9 cellular contexts compared by ENCODE assay signal in genomic region chr1:217135569-217135915, GRCh38.
A peak's percentile ranks its signal among the peaks of the same experiment; 100 is the strongest.
DNase-seq lines count a peak whose midpoint lies in the region; ATAC-seq, FAIRE-seq and TF ChIP-seq lines count a peak whose summit lies in the region.
"Had no signal": no experiment of that assay in that cellular context is flagged by ENCODE, and none has a peak within 500 bp of the region (broad histone marks: within the 10 kb centered on the region; RNA-seq: fewer than 3 reads in every experiment).

No MANE protein-coding gene starts in this region.

- no peak for TF ChIP-seq POLR2A in HepG2 (IDR thresholded peaks at IDR 0.05; ENCODE audit: insufficient read depth in 1 of 2, low read depth in 2 of 2, low read length in 2 of 2)

- no peak overlapping the region for H3K27ac Mint-ChIP-seq in MCF 10A (ENCODE audit: low read depth, unreplicated experiment)
- no peak overlapping the region for H3K27ac Mint-ChIP-seq in natural killer cell treated with Interleukin-12 subunit alpha and Interleukin-12 subunit beta and Interleukin-15 and Interleukin-18, amount 100 ng/mL, for 72 hours

- FAIRE-seq in HepG2 (lab: Jason Lieb, UNC) (no peak), urothelium cell line (lab: Jason Lieb, UNC) (no peak)
- FAIRE-seq: G401.6 had no signal

- ATAC-seq in HepG2: peak; percentile 58
- ATAC-seq in GM21737 (IDR thresholded peaks at IDR 0.05; ENCODE audit: unreplicated experiment): no peak
- ATAC-seq in natural killer cell treated with Interleukin-12 subunit alpha and Interleukin-12 subunit beta and Interleukin-15 and Interleukin-18, amount 100 ng/mL, for 72 hours: no peak

- WGBS in HepG2 (ENCODE audit: low lambda C conversion rate): 2% methylated on average over 18 of the region's 32 CpGs

- no peak overlapping the region for H2AFZ ChIP-seq in HepG2 (ENCODE audit: low read length)

- H3K27me3 Mint-ChIP-seq in MCF 10A (ENCODE audit: insufficient read depth, unreplicated experiment): no peaks in the 10 kb centered on the region
- peaks cover 38 to 43% of the 10 kb centered on the region in 2 donors for H3K27me3 Mint-ChIP-seq in natural killer cell treated with Interleukin-12 subunit alpha and Interleukin-12 subunit beta and Interleukin-15 and Interleukin-18, amount 100 ng/mL, for 72 hours

- H4K20me1 ChIP-seq in HepG2 (ENCODE audit: insufficient read depth, low read length): no peaks in the 10 kb centered on the region

- POLR2A ChIA-PET in MCF 10A (lab: Yijun Ruan, JAX) (no interaction called here), HepG2 (lab: Yijun Ruan, JAX) (no interaction called here)

- H3K4me3 ChIP-seq in HepG2 (replicated peaks in 1 of 3; ENCODE audit: insufficient read depth in 1 of 3, low read depth in 2 of 3, low read length in 3 of 3): peak overlapping the region in 2 of 3 experiments; percentile 6 to 33; a peak in 4 of 6 replicates

- no peak overlapping the region for H3K27ac ChIP-seq in HepG2 (ENCODE audit: extremely low read length, insufficient read depth, low read length)

- H3K9me3 Mint-ChIP-seq in MCF 10A (ENCODE audit: unreplicated experiment): peaks cover 33% of the 10 kb centered on the region
- peaks cover 4% of the 10 kb centered on the region for H3K9me3 Mint-ChIP-seq in natural killer cell treated with Interleukin-12 subunit alpha and Interleukin-12 subunit beta and Interleukin-15 and Interleukin-18, amount 100 ng/mL, for 72 hours

- no peaks in the 10 kb centered on the region for H3K36me3 Mint-ChIP-seq in MCF 10A (ENCODE audit: insufficient read depth, unreplicated experiment)
- peaks cover 12% of the 10 kb centered on the region for H3K36me3 Mint-ChIP-seq in natural killer cell treated with Interleukin-12 subunit alpha and Interleukin-12 subunit beta and Interleukin-15 and Interleukin-18, amount 100 ng/mL, for 72 hours

- intact Hi-C loops in MCF 10A (cut with micrococcal nuclease): no loop called here
- intact Hi-C loops in HepG2 (cut with micrococcal nuclease; ENCODE audit: unreplicated experiment): no loop called here

- H3K4me1 Mint-ChIP-seq in MCF 10A (ENCODE audit: insufficient read depth, unreplicated experiment): peaks cover 5% of the 10 kb centered on the region
- peaks cover 0 to 5% of the 10 kb centered on the region in 2 donors for H3K4me1 Mint-ChIP-seq in natural killer cell treated with Interleukin-12 subunit alpha and Interleukin-12 subunit beta and Interleukin-15 and Interleukin-18, amount 100 ng/mL, for 72 hours (ENCODE audit: low read depth in 2 of 2)

- no peaks in the 10 kb centered on the region for H3K79me2 ChIP-seq in HepG2 (ENCODE audit: insufficient read depth, low read length)

- BruUV-seq in MCF 10A (replicated peaks; lab: Mats Ljungman, UMichigan) (no TSS peak), HepG2 (replicated peaks; lab: Mats Ljungman, UMichigan) (no TSS peak)

- peaks cover 3 to 59% of the 10 kb centered on the region in 2 experiments for H3K27me3 ChIP-seq in HepG2 (ENCODE audit: control insufficient read depth in 1 of 2, insufficient read depth in 2 of 2, low read length in 2 of 2)

- H3K36me3 ChIP-seq in HepG2 (replicated peaks in 1 of 2; ENCODE audit: control insufficient read depth in 1 of 2, insufficient read depth in 2 of 2, low read length in 2 of 2): no peaks in the 10 kb centered on the region

- TF ChIP-seq CTCF in MCF 10A (IDR thresholded peaks at IDR 0.05; ENCODE audit: unreplicated experiment): no peak
- TF ChIP-seq CTCF in HepG2 (CRISPR knock-in tag; IDR thresholded peaks at IDR 0.05): no peak

- TF ChIP-seq EP300 in HepG2 (IDR thresholded peaks at IDR 0.05; ENCODE audit: low read depth in 2 of 2, low read length in 2 of 2) (no peak), HepG2 (CRISPR knock-in tag; IDR thresholded peaks at IDR 0.05; ENCODE audit: borderline replicate concordance) (no peak)

- no peaks in the 10 kb centered on the region for H3K4me1 ChIP-seq in HepG2 (ENCODE audit: insufficient read depth, low read length)

- TF ChIP-seq RAD21 in HepG2 (CRISPR knock-in tag; IDR thresholded peaks at IDR 0.05): no peak

- H3K9ac ChIP-seq in HepG2 (ENCODE audit: insufficient read depth, low read depth, low read length): no peak overlapping the region

- in situ Hi-C loops in HepG2 (cut with HindIII; ENCODE audit: extremely low pct_ligation_motif_present, low pct_unique_long_range_greater_than_20kb): no loop called here

- peak overlapping the region; percentile 53; the same call in 1 of the 2 replicates for H3K4me2 ChIP-seq in HepG2 (ENCODE audit: low read depth, low read length)

- H3K4me3 Mint-ChIP-seq in MCF 10A (ENCODE audit: unreplicated experiment): peak overlapping the region; percentile 55
- H3K4me3 Mint-ChIP-seq in natural killer cell treated with Interleukin-12 subunit alpha and Interleukin-12 subunit beta and Interleukin-15 and Interleukin-18, amount 100 ng/mL, for 72 hours: no peak overlapping the region

- CTCF ChIA-PET in MCF 10A (lab: Yijun Ruan, JAX) (interaction anchor here (0.6 to 1.5 kb wide), 2 partner anchors 11 to 802 kb away, joined by 3 read pairs; no protein-coding TSS in a partner anchor), HepG2 (lab: Yijun Ruan, JAX; ENCODE audit: low intra/inter-chr PET ratio, low total read pairs) (no interaction called here)

- no peaks in the 10 kb centered on the region for H3K9me3 ChIP-seq in HepG2 (ENCODE audit: low read length)

- DNase-seq in activated CD8-positive, alpha-beta memory T cell treated with anti-CD3 and anti-CD28 coated beads, Interleukin-2, amount 50 U/mL, for 48 hours: peak; percentile 59
- no peak for DNase-seq in activated CD8-positive, alpha-beta memory T cell treated with anti-CD3 and anti-CD28 coated beads, Interleukin-2, amount 50 U/mL, for 4 hours
- no peak for DNase-seq in MCF 10A (ENCODE audit: unreplicated experiment)
- DNase-seq in HepG2 (ENCODE audit: low spot score): no peak
- peak; percentile 41 for DNase-seq in urothelium cell line (ENCODE audit: low spot score)
- no peak for DNase-seq in natural killer cell treated with Interleukin-12 subunit alpha and Interleukin-12 subunit beta and Interleukin-15 and Interleukin-18, amount 100 ng/mL, for 72 hours (ENCODE audit: low spot score)
- DNase-seq in cerebellar cortex (ENCODE audit: low spot score): no peak

TF ChIP-seq in HepG2, 621 proteins besides CTCF, POLR2A, EP300 and RAD21 (continues in another document):
- no peak for TF ChIP-seq ZNF761 (CRISPR knock-in tag; conservative IDR thresholded peaks at IDR 0.05)
- no peak for TF ChIP-seq SKI (IDR thresholded peaks at IDR 0.05; ENCODE audit: partially characterized antibody)
- TF ChIP-seq ZNF775 (CRISPR knock-in tag; IDR thresholded peaks at IDR 0.05; ENCODE audit: borderline replicate concordance): no peak
- TF ChIP-seq ZFP82 (CRISPR knock-in tag; IDR thresholded peaks at IDR 0.05; ENCODE audit: borderline replicate concordance): no peak
- no peak for TF ChIP-seq BRCA1 (CRISPR knock-in tag; IDR thresholded peaks at IDR 0.05)

Comparison
In these comparisons a context has a peak if more than half of its experiments do, and no peak if none do; other contexts are left out.
1. DNase-seq: peak in activated CD8-positive, alpha-beta memory T cell treated with anti-CD3 and anti-CD28 coated beads, Interleukin-2, amount 50 U/mL, for 48 hours (single experiment) and urothelium cell line (single experiment); none in activated CD8-positive, alpha-beta memory T cell treated with anti-CD3 and anti-CD28 coated beads, Interleukin-2, amount 50 U/mL, for 4 hours (single experiment), MCF 10A (single experiment), HepG2 (single experiment), natural killer cell treated with Interleukin-12 subunit alpha and Interleukin-12 subunit beta and Interleukin-15 and Interleukin-18, amount 100 ng/mL, for 72 hours (single experiment) and cerebellar cortex (single experiment).